Comparison of ENCODE assay signal across 2 cellular contexts in genomic region chr22:39109361-39109760, GRCh38.
TF ChIP-seq lines count a peak whose summit lies in the region.

No MANE protein-coding gene starts in this region.

TF ChIP-seq in GM12891, 5 proteins besides CTCF, POLR2A, EP300 and RAD21:
- TF ChIP-seq SPI1 (IDR thresholded peaks at IDR 0.05; ENCODE audit: low read depth, low read length) (peak; percentile 49; the same call in 1 of the 2 replicates), TAF1 (IDR thresholded peaks at IDR 0.05; ENCODE audit: low read depth, low read length) (no peak), POU2F2 (IDR thresholded peaks at IDR 0.05; ENCODE audit: low read depth, low read length) (no peak)

TF ChIP-seq in K562, 482 proteins besides CTCF, POLR2A, EP300 and RAD21:
- TF ChIP-seq, protein P1, sequence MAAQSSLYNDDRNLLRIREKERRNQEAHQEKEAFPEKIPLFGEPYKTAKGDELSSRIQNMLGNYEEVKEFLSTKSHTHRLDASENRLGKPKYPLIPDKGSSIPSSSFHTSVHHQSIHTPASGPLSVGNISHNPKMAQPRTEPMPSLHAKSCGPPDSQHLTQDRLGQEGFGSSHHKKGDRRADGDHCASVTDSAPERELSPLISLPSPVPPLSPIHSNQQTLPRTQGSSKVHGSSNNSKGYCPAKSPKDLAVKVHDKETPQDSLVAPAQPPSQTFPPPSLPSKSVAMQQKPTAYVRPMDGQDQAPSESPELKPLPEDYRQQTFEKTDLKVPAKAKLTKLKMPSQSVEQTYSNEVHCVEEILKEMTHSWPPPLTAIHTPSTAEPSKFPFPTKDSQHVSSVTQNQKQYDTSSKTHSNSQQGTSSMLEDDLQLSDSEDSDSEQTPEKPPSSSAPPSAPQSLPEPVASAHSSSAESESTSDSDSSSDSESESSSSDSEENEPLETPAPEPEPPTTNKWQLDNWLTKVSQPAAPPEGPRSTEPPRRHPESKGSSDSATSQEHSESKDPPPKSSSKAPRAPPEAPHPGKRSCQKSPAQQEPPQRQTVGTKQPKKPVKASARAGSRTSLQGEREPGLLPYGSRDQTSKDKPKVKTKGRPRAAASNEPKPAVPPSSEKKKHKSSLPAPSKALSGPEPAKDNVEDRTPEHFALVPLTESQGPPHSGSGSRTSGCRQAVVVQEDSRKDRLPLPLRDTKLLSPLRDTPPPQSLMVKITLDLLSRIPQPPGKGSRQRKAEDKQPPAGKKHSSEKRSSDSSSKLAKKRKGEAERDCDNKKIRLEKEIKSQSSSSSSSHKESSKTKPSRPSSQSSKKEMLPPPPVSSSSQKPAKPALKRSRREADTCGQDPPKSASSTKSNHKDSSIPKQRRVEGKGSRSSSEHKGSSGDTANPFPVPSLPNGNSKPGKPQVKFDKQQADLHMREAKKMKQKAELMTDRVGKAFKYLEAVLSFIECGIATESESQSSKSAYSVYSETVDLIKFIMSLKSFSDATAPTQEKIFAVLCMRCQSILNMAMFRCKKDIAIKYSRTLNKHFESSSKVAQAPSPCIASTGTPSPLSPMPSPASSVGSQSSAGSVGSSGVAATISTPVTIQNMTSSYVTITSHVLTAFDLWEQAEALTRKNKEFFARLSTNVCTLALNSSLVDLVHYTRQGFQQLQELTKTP (IDR thresholded peaks at IDR 0.05; ENCODE audit: low read depth in 1 of 2, partially characterized antibody in 2 of 2): no peak
- TF ChIP-seq ZBED1 (IDR thresholded peaks at IDR 0.05) (no peak), SPI1 (IDR thresholded peaks at IDR 0.05; ENCODE audit: borderline replicate concordance, low read depth, low read length) (0 out of 2 replicates have a peak, but pooled peaks have one; percentile 14), ZNF408 (CRISPR knock-in tag; IDR thresholded peaks at IDR 0.05; ENCODE audit: low read depth) (no peak), PHTF2 (CRISPR knock-in tag; IDR thresholded peaks at IDR 0.05) (no peak), KDM1A (IDR thresholded peaks at IDR 0.05) (peak; percentile 35 to 49; a peak in 2 of 4 replicates), PRMT5 (CRISPR knock-in tag; IDR thresholded peaks at IDR 0.05) (no peak), GTF2A2 (tag; IDR thresholded peaks at IDR 0.05) (no peak), SFPQ (IDR thresholded peaks at IDR 0.05; ENCODE audit: low read depth, low read length) (no peak), ZKSCAN8 (CRISPR knock-in tag; IDR thresholded peaks at IDR 0.05) (no peak), KHSRP (IDR thresholded peaks at IDR 0.05) (no peak), MEIS2 (IDR thresholded peaks at IDR 0.05; ENCODE audit: partially characterized antibody) (peak; percentile 10)
- TF ChIP-seq, protein P2, sequence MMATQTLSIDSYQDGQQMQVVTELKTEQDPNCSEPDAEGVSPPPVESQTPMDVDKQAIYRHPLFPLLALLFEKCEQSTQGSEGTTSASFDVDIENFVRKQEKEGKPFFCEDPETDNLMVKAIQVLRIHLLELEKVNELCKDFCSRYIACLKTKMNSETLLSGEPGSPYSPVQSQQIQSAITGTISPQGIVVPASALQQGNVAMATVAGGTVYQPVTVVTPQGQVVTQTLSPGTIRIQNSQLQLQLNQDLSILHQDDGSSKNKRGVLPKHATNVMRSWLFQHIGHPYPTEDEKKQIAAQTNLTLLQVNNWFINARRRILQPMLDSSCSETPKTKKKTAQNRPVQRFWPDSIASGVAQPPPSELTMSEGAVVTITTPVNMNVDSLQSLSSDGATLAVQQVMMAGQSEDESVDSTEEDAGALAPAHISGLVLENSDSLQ (IDR thresholded peaks at IDR 0.05): peak; percentile 11; the same call in 1 of the 2 replicates
